In the genomic region with DNA sequence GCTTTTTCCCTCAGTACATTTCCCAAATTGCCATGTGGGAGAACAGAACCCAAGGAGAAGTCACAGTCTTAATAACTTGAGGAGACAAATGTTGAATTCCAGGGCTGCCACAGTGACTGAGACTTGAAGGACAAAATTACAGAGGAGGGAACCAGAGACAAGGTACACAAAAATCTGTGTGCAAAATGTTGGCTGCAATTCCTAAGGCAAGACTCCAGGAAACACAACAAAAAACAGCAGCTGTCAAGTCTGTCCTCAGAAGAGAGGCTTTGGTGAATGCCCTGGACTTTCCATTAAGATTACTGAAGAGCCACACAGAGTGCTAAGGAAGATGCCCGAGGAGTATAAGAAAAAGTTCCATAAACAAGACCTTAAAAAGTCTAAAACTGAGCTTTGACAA, we compare ENCODE assay signal across 20 cellular contexts.
"Had no signal": no experiment of that assay in that cellular context is flagged by ENCODE, and none has a peak within 500 bp of the region (broad histone marks: within the 10 kb centered on the region; RNA-seq: fewer than 3 reads in every experiment).

No MANE protein-coding gene starts in this region.

- H3K4me1 ChIP-seq: breast epithelium had no signal

- DNase-seq: activated CD4-positive, alpha-beta T cell treated with anti-CD3 and anti-CD28 coated beads, Interleukin-2, amount 50 U/mL, for 4 hours; activated CD4-positive, CD25-positive, alpha-beta regulatory T cell treated with anti-CD3 and anti-CD28 coated beads, Interleukin-2, amount 50 U/mL, for 72 hours; activated naive CD4-positive, alpha-beta T cell treated with anti-CD3 and anti-CD28 coated beads for 36 hours; activated naive CD8-positive, alpha-beta T cell treated with anti-CD3 and anti-CD28 coated beads, Interleukin-2, amount 50 U/mL, for 24 hours; aorta; gastrocnemius medialis; heart right ventricle; mammary epithelial cell; naive thymus-derived CD8-positive, alpha-beta T cell; posterior cingulate gyrus; small intestine; stimulated activated CD4-positive, alpha-beta T cell treated with anti-CD3 and anti-CD28 coated beads, Interleukin-4, amount 100 ng/mL, for 4 hours; stimulated activated CD8-positive, alpha-beta memory T cell treated with anti-CD3 and anti-CD28 coated beads, Interleukin-4, amount 100 ng/mL, for 48 hours; T-cell; T-helper 9 cell had no signal

- H3K27ac ChIP-seq: breast epithelium, gastrocnemius medialis, right atrium auricular region, suprapubic skin had no signal

- H3K36me3 ChIP-seq: breast epithelium, gastrocnemius medialis, heart right ventricle, right atrium auricular region, suprapubic skin had no signal

- H3K27ac Mint-ChIP-seq: activated naive CD4-positive, alpha-beta T cell treated with anti-CD3 and anti-CD28 coated beads for 36 hours; activated naive CD8-positive, alpha-beta T cell treated with anti-CD3 and anti-CD28 coated beads, Interleukin-2, amount 50 U/mL, for 24 hours; activated T-helper 2 cell treated with anti-CD3 and anti-CD28 coated beads, Interferon-gamma antibody, Interleukin-2, Interleukin-4, amounts not matched to agents 10 μg/mL and 5 μg/mL and 100 μg/mL, durations not matched to agents 14 hours and 24 hours and 36 hours; stimulated activated naive CD8-positive, alpha-beta T cell treated with anti-CD3 and anti-CD28 coated beads, Interleukin-15, Interleukin-2, amounts not matched to agents 100 ng/mL and 50 ng/mL, for 24 hours; T-cell had no signal

- H3K9me3 ChIP-seq: breast epithelium, gastrocnemius medialis, heart right ventricle, right atrium auricular region, suprapubic skin had no signal

- H3K4me3 ChIP-seq: breast epithelium, gastrocnemius medialis, heart right ventricle, right atrium auricular region, suprapubic skin had no signal

- ATAC-seq: activated naive CD8-positive, alpha-beta T cell treated with anti-CD3 and anti-CD28 coated beads, Interleukin-2, amount 50 U/mL, for 24 hours; gastrocnemius medialis; naive thymus-derived CD8-positive, alpha-beta T cell; T-cell had no signal

- H3K9me3 Mint-ChIP-seq: activated naive CD4-positive, alpha-beta T cell treated with anti-CD3 and anti-CD28 coated beads for 36 hours; activated naive CD8-positive, alpha-beta T cell treated with anti-CD3 and anti-CD28 coated beads, Interleukin-2, amount 50 U/mL, for 24 hours; activated T-helper 2 cell treated with anti-CD3 and anti-CD28 coated beads, Interferon-gamma antibody, Interleukin-2, Interleukin-4, amounts not matched to agents 10 μg/mL and 5 μg/mL and 100 μg/mL, durations not matched to agents 14 hours and 24 hours and 36 hours; naive thymus-derived CD8-positive, alpha-beta T cell; stimulated activated naive CD8-positive, alpha-beta T cell treated with anti-CD3 and anti-CD28 coated beads, Interleukin-15, Interleukin-2, amounts not matched to agents 100 ng/mL and 50 ng/mL, for 24 hours; T-cell had no signal

- H3K4me3 Mint-ChIP-seq: activated naive CD4-positive, alpha-beta T cell treated with anti-CD3 and anti-CD28 coated beads for 36 hours; activated naive CD8-positive, alpha-beta T cell treated with anti-CD3 and anti-CD28 coated beads, Interleukin-2, amount 50 U/mL, for 24 hours; stimulated activated naive CD8-positive, alpha-beta T cell treated with anti-CD3 and anti-CD28 coated beads, Interleukin-15, Interleukin-2, amounts not matched to agents 100 ng/mL and 50 ng/mL, for 24 hours; T-cell had no signal

- H3K27me3 ChIP-seq: breast epithelium, gastrocnemius medialis, heart right ventricle, right atrium auricular region, suprapubic skin had no signal

- H3K27me3 Mint-ChIP-seq: activated naive CD8-positive, alpha-beta T cell treated with anti-CD3 and anti-CD28 coated beads, Interleukin-2, amount 50 U/mL, for 24 hours; naive thymus-derived CD8-positive, alpha-beta T cell; stimulated activated naive CD8-positive, alpha-beta T cell treated with anti-CD3 and anti-CD28 coated beads, Interleukin-15, Interleukin-2, amounts not matched to agents 100 ng/mL and 50 ng/mL, for 24 hours; T-cell had no signal
